In the genomic region with DNA sequence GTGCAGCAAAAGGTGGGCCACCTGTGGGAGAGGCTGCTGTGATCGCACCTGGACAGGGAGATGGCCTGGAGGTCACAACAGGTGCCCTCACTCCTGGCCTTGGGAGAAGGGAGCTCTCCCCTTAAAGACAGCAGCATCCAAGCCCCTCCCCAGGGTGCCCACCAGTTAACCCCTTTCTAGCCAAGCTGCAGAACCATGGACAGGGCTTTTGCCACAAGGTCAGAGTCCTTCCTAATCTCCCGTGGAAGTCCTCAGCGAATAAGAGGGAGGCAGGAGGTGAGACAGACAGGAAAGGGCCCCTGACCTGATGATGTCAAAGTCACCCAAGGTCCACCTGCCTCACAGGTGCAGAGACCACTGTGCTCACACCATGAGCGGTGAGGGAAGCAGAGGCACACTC, we compare ENCODE assay signal across 2 cellular contexts.
TF ChIP-seq lines count a peak whose summit lies in the region.

No MANE protein-coding gene starts in this region.

TF ChIP-seq in HCT116, 20 proteins besides CTCF, POLR2A, EP300 and RAD21:
- TF ChIP-seq, protein P1, sequence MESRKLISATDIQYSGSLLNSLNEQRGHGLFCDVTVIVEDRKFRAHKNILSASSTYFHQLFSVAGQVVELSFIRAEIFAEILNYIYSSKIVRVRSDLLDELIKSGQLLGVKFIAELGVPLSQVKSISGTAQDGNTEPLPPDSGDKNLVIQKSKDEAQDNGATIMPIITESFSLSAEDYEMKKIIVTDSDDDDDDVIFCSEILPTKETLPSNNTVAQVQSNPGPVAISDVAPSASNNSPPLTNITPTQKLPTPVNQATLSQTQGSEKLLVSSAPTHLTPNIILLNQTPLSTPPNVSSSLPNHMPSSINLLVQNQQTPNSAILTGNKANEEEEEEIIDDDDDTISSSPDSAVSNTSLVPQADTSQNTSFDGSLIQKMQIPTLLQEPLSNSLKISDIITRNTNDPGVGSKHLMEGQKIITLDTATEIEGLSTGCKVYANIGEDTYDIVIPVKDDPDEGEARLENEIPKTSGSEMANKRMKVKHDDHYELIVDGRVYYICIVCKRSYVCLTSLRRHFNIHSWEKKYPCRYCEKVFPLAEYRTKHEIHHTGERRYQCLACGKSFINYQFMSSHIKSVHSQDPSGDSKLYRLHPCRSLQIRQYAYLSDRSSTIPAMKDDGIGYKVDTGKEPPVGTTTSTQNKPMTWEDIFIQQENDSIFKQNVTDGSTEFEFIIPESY (IDR thresholded peaks at IDR 0.05; ENCODE audit: extremely low read depth, insufficient replicate concordance, low read length) = no peak
- TF ChIP-seq, protein P2, sequence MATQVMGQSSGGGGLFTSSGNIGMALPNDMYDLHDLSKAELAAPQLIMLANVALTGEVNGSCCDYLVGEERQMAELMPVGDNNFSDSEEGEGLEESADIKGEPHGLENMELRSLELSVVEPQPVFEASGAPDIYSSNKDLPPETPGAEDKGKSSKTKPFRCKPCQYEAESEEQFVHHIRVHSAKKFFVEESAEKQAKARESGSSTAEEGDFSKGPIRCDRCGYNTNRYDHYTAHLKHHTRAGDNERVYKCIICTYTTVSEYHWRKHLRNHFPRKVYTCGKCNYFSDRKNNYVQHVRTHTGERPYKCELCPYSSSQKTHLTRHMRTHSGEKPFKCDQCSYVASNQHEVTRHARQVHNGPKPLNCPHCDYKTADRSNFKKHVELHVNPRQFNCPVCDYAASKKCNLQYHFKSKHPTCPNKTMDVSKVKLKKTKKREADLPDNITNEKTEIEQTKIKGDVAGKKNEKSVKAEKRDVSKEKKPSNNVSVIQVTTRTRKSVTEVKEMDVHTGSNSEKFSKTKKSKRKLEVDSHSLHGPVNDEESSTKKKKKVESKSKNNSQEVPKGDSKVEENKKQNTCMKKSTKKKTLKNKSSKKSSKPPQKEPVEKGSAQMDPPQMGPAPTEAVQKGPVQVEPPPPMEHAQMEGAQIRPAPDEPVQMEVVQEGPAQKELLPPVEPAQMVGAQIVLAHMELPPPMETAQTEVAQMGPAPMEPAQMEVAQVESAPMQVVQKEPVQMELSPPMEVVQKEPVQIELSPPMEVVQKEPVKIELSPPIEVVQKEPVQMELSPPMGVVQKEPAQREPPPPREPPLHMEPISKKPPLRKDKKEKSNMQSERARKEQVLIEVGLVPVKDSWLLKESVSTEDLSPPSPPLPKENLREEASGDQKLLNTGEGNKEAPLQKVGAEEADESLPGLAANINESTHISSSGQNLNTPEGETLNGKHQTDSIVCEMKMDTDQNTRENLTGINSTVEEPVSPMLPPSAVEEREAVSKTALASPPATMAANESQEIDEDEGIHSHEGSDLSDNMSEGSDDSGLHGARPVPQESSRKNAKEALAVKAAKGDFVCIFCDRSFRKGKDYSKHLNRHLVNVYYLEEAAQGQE (IDR thresholded peaks at IDR 0.05; ENCODE audit: low read depth) = peak; percentile 40
TF ChIP-seq in HCT116: peak in this region for 1.

TF ChIP-seq in GM12878, 131 proteins besides CTCF, POLR2A, EP300 and RAD21:
- TF ChIP-seq, protein P2 (IDR thresholded peaks at IDR 0.05; ENCODE audit: low read depth, low read length) = peak; percentile 54; the same call in 1 of the 2 replicates
- no peak for TF ChIP-seq ZNF207 (IDR thresholded peaks at IDR 0.05; ENCODE audit: borderline replicate concordance)
